Comparison of ENCODE assay signal across 1 cellular context in genomic region chr19:21602659-21603430, GRCh38.
TF ChIP-seq lines count a peak whose summit lies in the region.
"Not testable (repeated sequence)": the region's sequence is repeated elsewhere in the genome, so short reads cannot be mapped to it uniquely, and the experiment has no call there.

No MANE protein-coding gene starts in this region.

TF ChIP-seq in K562, 482 proteins besides CTCF, POLR2A, EP300 and RAD21 (continued from another document and continues in another):
- TF ChIP-seq ATF4 (CRISPR knock-in tag; IDR thresholded peaks at IDR 0.05) (peak; percentile 81), KDM1A (IDR thresholded peaks at IDR 0.05) (peak; percentile 90 to 91), SMC3 (conservative IDR thresholded peaks at IDR 0.05; ENCODE audit: insufficient read depth, low read depth, low read length) (0 out of 2 replicates have a peak, but pooled peaks have one; percentile 8), HES1 (IDR thresholded peaks at IDR 0.05; ENCODE audit: low read depth) (peak; percentile 83), ZNF584 (CRISPR knock-in tag; IDR thresholded peaks at IDR 0.05; ENCODE audit: low read depth) (0 out of 2 replicates have a peak, but pooled peaks have one; percentile 55), AFF1 (IDR thresholded peaks at IDR 0.05; ENCODE audit: low read depth in 1 of 2, partially characterized antibody in 2 of 2) (peak; percentile 25 to 92), EP400 (IDR thresholded peaks at IDR 0.05) (peak; percentile 75), GATA2 (CRISPR knock-in tag; IDR thresholded peaks at IDR 0.05) (peak; percentile 93), JUN (IDR thresholded peaks at IDR 0.05; ENCODE audit: borderline replicate concordance, low read depth, low read length) (0 out of 2 replicates have a peak, but pooled peaks have one; percentile 18), JUND (IDR thresholded peaks at IDR 0.05; ENCODE audit: borderline replicate concordance, low read depth, low read length) (peak; percentile 84), JUND (tag; IDR thresholded peaks at IDR 0.05; ENCODE audit: borderline replicate concordance, low read depth, low read length) (peak; percentile 89; the same call in 2 of the 3 replicates), SMARCA4 (IDR thresholded peaks at IDR 0.05) (peak; percentile 97), ESRRA (IDR thresholded peaks at IDR 0.05; ENCODE audit: borderline replicate concordance, low read depth) (peak; percentile 90; the same call in 1 of the 2 replicates), LEF1 (IDR thresholded peaks at IDR 0.05) (peak; percentile 95), TOE1 (IDR thresholded peaks at IDR 0.05; ENCODE audit: borderline replicate concordance) (peak; percentile 63; the same call in 1 of the 2 replicates), MTA2 (IDR thresholded peaks at IDR 0.05; ENCODE audit: low read depth) (peak; percentile 98), NCOA4 (IDR thresholded peaks at IDR 0.05; ENCODE audit: partially characterized antibody) (peak; percentile 75), GATAD2A (IDR thresholded peaks at IDR 0.05) (peak; percentile 39; the same call in 1 of the 2 replicates), EGR1 (conservative IDR thresholded peaks at IDR 0.05) (peak; percentile 54), HDAC3 (IDR thresholded peaks at IDR 0.05; ENCODE audit: borderline replicate concordance, partially characterized antibody) (peak; percentile 97), NFE2 (IDR thresholded peaks at IDR 0.05; ENCODE audit: low read depth) (peak; percentile 40), PHB2 (IDR thresholded peaks at IDR 0.05; ENCODE audit: low read depth) (peak; percentile 84), NONO (IDR thresholded peaks at IDR 0.05; ENCODE audit: low read depth in 2 of 2, low read length in 1 of 2) (0 out of 4 replicates have a peak, but pooled peaks of 1 of the 2 experiments have one; percentile 70), ILF3 (IDR thresholded peaks at IDR 0.05; ENCODE audit: borderline replicate concordance) (peak; percentile 78; the same call in 1 of the 2 replicates), DACH1 (IDR thresholded peaks at IDR 0.05; ENCODE audit: partially characterized antibody) (peak; percentile 76), CBFA2T2 (conservative IDR thresholded peaks at IDR 0.05) (peak; percentile 98), ZNF354B (CRISPR knock-in tag; IDR thresholded peaks at IDR 0.05) (0 out of 2 replicates have a peak, but pooled peaks have one; percentile 4), NFIC (IDR thresholded peaks at IDR 0.05) (peak; percentile 91), MTA3 (IDR thresholded peaks at IDR 0.05; ENCODE audit: borderline replicate concordance) (0 out of 2 replicates have a peak, but pooled peaks have one; percentile 15), GABPB1 (CRISPR knock-in tag; IDR thresholded peaks at IDR 0.05) (peak; percentile 37; the same call in 1 of the 2 replicates), ARID1B (IDR thresholded peaks at IDR 0.05) (peak; percentile 99), NCOR1 (IDR thresholded peaks at IDR 0.05) (peak; percentile 98), SMARCE1 (IDR thresholded peaks at IDR 0.05) (peak; percentile 94), FOXM1 (IDR thresholded peaks at IDR 0.05; ENCODE audit: low read depth) (peak; percentile 98), NEUROD1 (IDR thresholded peaks at IDR 0.05; ENCODE audit: borderline replicate concordance, low read depth, low read length, partially characterized antibody) (peak; percentile 59), NR2C2 (tag; IDR thresholded peaks at IDR 0.05) (peak; percentile 67), MYBL2 (IDR thresholded peaks at IDR 0.05; ENCODE audit: low read depth) (peak; percentile 89), SMARCC2 (IDR thresholded peaks at IDR 0.05; ENCODE audit: low read depth) (peak; percentile 91), KHSRP (IDR thresholded peaks at IDR 0.05) (peak; percentile 84), MAZ (CRISPR knock-in tag; conservative IDR thresholded peaks at IDR 0.05 in 1 of 2, IDR thresholded peaks at IDR 0.05 in 1 of 2) (peak in 1 of 2 experiments; percentile 41; a peak in 2 of 4 replicates), ZEB2 (IDR thresholded peaks at IDR 0.05) (peak; percentile 34; the same call in 1 of the 2 replicates)
- TF ChIP-seq JUN (CRISPR knock-in tag; IDR thresholded peaks at IDR 0.05; ENCODE audit: borderline replicate concordance); TOE1 (CRISPR knock-in tag; IDR thresholded peaks at IDR 0.05; ENCODE audit: borderline replicate concordance, low read depth); FOXM1 (CRISPR knock-in tag; IDR thresholded peaks at IDR 0.05; ENCODE audit: low read depth); NR2C2 (CRISPR knock-in tag; IDR thresholded peaks at IDR 0.05); MYBL2 (CRISPR knock-in tag; IDR thresholded peaks at IDR 0.05; ENCODE audit: borderline replicate concordance): not testable (repeated sequence)
- TF ChIP-seq, protein P1, sequence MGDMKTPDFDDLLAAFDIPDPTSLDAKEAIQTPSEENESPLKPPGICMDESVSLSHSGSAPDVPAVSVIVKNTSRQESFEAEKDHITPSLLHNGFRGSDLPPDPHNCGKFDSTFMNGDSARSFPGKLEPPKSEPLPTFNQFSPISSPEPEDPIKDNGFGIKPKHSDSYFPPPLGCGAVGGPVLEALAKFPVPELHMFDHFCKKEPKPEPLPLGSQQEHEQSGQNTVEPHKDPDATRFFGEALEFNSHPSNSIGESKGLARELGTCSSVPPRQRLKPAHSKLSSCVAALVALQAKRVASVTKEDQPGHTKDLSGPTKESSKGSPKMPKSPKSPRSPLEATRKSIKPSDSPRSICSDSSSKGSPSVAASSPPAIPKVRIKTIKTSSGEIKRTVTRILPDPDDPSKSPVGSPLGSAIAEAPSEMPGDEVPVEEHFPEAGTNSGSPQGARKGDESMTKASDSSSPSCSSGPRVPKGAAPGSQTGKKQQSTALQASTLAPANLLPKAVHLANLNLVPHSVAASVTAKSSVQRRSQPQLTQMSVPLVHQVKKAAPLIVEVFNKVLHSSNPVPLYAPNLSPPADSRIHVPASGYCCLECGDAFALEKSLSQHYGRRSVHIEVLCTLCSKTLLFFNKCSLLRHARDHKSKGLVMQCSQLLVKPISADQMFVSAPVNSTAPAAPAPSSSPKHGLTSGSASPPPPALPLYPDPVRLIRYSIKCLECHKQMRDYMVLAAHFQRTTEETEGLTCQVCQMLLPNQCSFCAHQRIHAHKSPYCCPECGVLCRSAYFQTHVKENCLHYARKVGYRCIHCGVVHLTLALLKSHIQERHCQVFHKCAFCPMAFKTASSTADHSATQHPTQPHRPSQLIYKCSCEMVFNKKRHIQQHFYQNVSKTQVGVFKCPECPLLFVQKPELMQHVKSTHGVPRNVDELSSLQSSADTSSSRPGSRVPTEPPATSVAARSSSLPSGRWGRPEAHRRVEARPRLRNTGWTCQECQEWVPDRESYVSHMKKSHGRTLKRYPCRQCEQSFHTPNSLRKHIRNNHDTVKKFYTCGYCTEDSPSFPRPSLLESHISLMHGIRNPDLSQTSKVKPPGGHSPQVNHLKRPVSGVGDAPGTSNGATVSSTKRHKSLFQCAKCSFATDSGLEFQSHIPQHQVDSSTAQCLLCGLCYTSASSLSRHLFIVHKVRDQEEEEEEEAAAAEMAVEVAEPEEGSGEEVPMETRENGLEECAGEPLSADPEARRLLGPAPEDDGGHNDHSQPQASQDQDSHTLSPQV (IDR thresholded peaks at IDR 0.05), result peak; percentile 35; the same call in 1 of the 2 replicates
- TF ChIP-seq, protein P2, sequence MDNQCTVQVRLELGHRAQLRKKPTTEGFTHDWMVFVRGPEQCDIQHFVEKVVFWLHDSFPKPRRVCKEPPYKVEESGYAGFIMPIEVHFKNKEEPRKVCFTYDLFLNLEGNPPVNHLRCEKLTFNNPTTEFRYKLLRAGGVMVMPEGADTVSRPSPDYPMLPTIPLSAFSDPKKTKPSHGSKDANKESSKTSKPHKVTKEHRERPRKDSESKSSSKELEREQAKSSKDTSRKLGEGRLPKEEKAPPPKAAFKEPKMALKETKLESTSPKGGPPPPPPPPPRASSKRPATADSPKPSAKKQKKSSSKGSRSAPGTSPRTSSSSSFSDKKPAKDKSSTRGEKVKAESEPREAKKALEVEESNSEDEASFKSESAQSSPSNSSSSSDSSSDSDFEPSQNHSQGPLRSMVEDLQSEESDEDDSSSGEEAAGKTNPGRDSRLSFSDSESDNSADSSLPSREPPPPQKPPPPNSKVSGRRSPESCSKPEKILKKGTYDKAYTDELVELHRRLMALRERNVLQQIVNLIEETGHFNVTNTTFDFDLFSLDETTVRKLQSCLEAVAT (IDR thresholded peaks at IDR 0.05), result peak; percentile 71 to 74; a peak in 3 of 4 replicates
- TF ChIP-seq, protein P3, sequence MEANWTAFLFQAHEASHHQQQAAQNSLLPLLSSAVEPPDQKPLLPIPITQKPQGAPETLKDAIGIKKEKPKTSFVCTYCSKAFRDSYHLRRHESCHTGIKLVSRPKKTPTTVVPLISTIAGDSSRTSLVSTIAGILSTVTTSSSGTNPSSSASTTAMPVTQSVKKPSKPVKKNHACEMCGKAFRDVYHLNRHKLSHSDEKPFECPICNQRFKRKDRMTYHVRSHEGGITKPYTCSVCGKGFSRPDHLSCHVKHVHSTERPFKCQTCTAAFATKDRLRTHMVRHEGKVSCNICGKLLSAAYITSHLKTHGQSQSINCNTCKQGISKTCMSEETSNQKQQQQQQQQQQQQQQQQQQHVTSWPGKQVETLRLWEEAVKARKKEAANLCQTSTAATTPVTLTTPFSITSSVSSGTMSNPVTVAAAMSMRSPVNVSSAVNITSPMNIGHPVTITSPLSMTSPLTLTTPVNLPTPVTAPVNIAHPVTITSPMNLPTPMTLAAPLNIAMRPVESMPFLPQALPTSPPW (CRISPR knock-in tag; IDR thresholded peaks at IDR 0.05), result peak; percentile 45; the same call in 1 of the 2 replicates
- TF ChIP-seq, protein P4, sequence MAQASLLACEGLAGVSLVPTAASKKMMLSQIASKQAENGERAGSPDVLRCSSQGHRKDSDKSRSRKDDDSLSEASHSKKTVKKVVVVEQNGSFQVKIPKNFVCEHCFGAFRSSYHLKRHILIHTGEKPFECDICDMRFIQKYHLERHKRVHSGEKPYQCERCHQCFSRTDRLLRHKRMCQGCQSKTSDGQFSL (CRISPR knock-in tag; IDR thresholded peaks at IDR 0.05), result not testable (repeated sequence)
- TF ChIP-seq, protein P4 (tag; IDR thresholded peaks at IDR 0.05), result peak in 1 of 2 experiments; percentile 46; a peak in 1 of 4 replicates
- TF ChIP-seq, protein P5, sequence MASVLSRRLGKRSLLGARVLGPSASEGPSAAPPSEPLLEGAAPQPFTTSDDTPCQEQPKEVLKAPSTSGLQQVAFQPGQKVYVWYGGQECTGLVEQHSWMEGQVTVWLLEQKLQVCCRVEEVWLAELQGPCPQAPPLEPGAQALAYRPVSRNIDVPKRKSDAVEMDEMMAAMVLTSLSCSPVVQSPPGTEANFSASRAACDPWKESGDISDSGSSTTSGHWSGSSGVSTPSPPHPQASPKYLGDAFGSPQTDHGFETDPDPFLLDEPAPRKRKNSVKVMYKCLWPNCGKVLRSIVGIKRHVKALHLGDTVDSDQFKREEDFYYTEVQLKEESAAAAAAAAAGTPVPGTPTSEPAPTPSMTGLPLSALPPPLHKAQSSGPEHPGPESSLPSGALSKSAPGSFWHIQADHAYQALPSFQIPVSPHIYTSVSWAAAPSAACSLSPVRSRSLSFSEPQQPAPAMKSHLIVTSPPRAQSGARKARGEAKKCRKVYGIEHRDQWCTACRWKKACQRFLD (CRISPR knock-in tag; IDR thresholded peaks at IDR 0.05), result peak; percentile 76; the same call in 1 of the 2 replicates
